9 cellular contexts compared by ENCODE assay signal in genomic region chr2:171529914-171530313, GRCh38. TPM values are rescaled to one million over a fixed set of nuclear protein-coding genes. Genes with fewer than 3 reads are reported as not detected.
DNase-seq lines count a peak whose midpoint lies in the region; ATAC-seq and TF ChIP-seq lines count a peak whose summit lies in the region.
"Had no signal": no experiment of that assay in that cellular context is flagged by ENCODE, and none has a peak within 500 bp of the region (broad histone marks: within the 10 kb centered on the region; RNA-seq: fewer than 3 reads in every experiment).

No MANE protein-coding gene starts in this region.

- H3K36me3 ChIP-seq in Loucy (ENCODE audit: insufficient read depth, low read length) (no peaks in the 10 kb centered on the region), testis (ENCODE audit: low read depth, missing control alignments) (no peaks in the 10 kb centered on the region)

- CTCF ChIA-PET in activated naive CD4-positive, alpha-beta T cell treated with anti-CD3 and anti-CD28 coated beads, Interleukin-2, amount 10 ng/mL, durations not matched to agents 7 days and 5 days (lab: Charles Lee), result interaction anchor here (1.6 kb wide), 1 partner anchor 113 kb away, joined by 3 read pairs; no protein-coding TSS in a partner anchor

- no peak overlapping the region for H3K4me3 ChIP-seq in Loucy (ENCODE audit: low read length, poor library complexity, severe bottlenecking)
- H3K4me3 ChIP-seq in testis, result no peak overlapping the region

- H3K4me1 ChIP-seq in Loucy (ENCODE audit: insufficient read depth, low read length, poor library complexity, severe bottlenecking), result peaks cover 2% of the 10 kb centered on the region
- H3K4me1 ChIP-seq in testis, result peaks cover 5% of the 10 kb centered on the region

- H3K4me2 ChIP-seq in Loucy (ENCODE audit: low read depth, low read length, poor library complexity, severe bottlenecking), result no peak overlapping the region

- intact Hi-C loops in testis (cut with DNase I; ENCODE audit: low total_unique reads), result no loop called here

- H3K9ac ChIP-seq in Loucy (ENCODE audit: low read depth, low read length, poor library complexity, severe bottlenecking), result no peak overlapping the region

- no peak for TF ChIP-seq POLR2A in testis (IDR thresholded peaks at IDR 0.05)

- H3K27ac ChIP-seq in testis, result no peak overlapping the region

- H4K20me1 ChIP-seq in Loucy (ENCODE audit: insufficient read depth, low read length, poor library complexity, severe bottlenecking), result no peaks in the 10 kb centered on the region

- no peaks in the 10 kb centered on the region for H3K36me3 Mint-ChIP-seq in activated naive CD4-positive, alpha-beta T cell treated with anti-CD3 and anti-CD28 coated beads, Interleukin-2, amount 10 ng/mL, durations not matched to agents 7 days and 5 days
- H3K36me3 Mint-ChIP-seq in endothelial cell (ENCODE audit: low read depth, unreplicated experiment), result no peaks in the 10 kb centered on the region

- H3K27me3 ChIP-seq in Loucy (ENCODE audit: insufficient read depth, low read length, poor library complexity, severe bottlenecking) (no peaks in the 10 kb centered on the region), testis (no peaks in the 10 kb centered on the region)

- TF ChIP-seq CTCF in Loucy (conservative IDR thresholded peaks at IDR 0.05; ENCODE audit: low read length) (peak; percentile 75), endothelial cell (IDR thresholded peaks at IDR 0.05; ENCODE audit: unreplicated experiment) (peak; percentile 81), testis (IDR thresholded peaks at IDR 0.05) (peak; percentile 17 to 62 (median 33))

- H3K27ac Mint-ChIP-seq in activated naive CD4-positive, alpha-beta T cell treated with anti-CD3 and anti-CD28 coated beads, Interleukin-2, amount 10 ng/mL, durations not matched to agents 7 days and 5 days, result no peak overlapping the region
- H3K27ac Mint-ChIP-seq in endothelial cell (ENCODE audit: unreplicated experiment), result no peak overlapping the region

- H3K27me3 Mint-ChIP-seq in activated naive CD4-positive, alpha-beta T cell treated with anti-CD3 and anti-CD28 coated beads, Interleukin-2, amount 10 ng/mL, durations not matched to agents 7 days and 5 days, result peaks cover 48% of the 10 kb centered on the region
- no peaks in the 10 kb centered on the region for H3K27me3 Mint-ChIP-seq in endothelial cell (ENCODE audit: unreplicated experiment)

- no peaks in the 10 kb centered on the region for H3F3A ChIP-seq in Loucy (ENCODE audit: low read depth)

- H3K79me2 ChIP-seq in Loucy (ENCODE audit: insufficient read depth, low read length), result peaks cover 28% of the 10 kb centered on the region

- peak; percentile 30 for DNase-seq in activated naive CD4-positive, alpha-beta T cell treated with anti-CD3 and anti-CD28 coated beads, Interleukin-2, amount 10 ng/mL, durations not matched to agents 7 days and 5 days
- DNase-seq in activated naive CD4-positive, alpha-beta T cell treated with anti-CD3 and anti-CD28 coated beads, Interleukin-2, amount 50 U/mL, for 16 hours, result no peak
- DNase-seq in endothelial cell (ENCODE audit: low spot score) (no peak), testis (peak; percentile 18), dedifferentiated amniotic fluid mesenchymal stem cell (ENCODE audit: extremely low spot score) (no peak)
- DNase-seq: activated gamma-delta T cell treated with Interleukin-2 at 50 U/mL for 16 hours had no signal

- H3K4me3 Mint-ChIP-seq in activated naive CD4-positive, alpha-beta T cell treated with anti-CD3 and anti-CD28 coated beads, Interleukin-2, amount 10 ng/mL, durations not matched to agents 7 days and 5 days, result no peak overlapping the region
- no peak overlapping the region for H3K4me3 Mint-ChIP-seq in endothelial cell (ENCODE audit: unreplicated experiment)

- 93 to 95% methylated on average over 1 of the region's 1 CpG for WGBS in testis, 2 donors

- no peaks in the 10 kb centered on the region for H3K9me2 ChIP-seq in Loucy (replicated peaks; ENCODE audit: low read depth, low read length)

- H3K9me3 Mint-ChIP-seq in activated naive CD4-positive, alpha-beta T cell treated with anti-CD3 and anti-CD28 coated beads, Interleukin-2, amount 10 ng/mL, durations not matched to agents 7 days and 5 days, result peaks cover 4% of the 10 kb centered on the region
- no peaks in the 10 kb centered on the region for H3K9me3 Mint-ChIP-seq in endothelial cell (ENCODE audit: unreplicated experiment)

- ATAC-seq in HG02884 (IDR thresholded peaks at IDR 0.05; ENCODE audit: unreplicated experiment), result no peak
- ATAC-seq in GM19397 (IDR thresholded peaks at IDR 0.05; ENCODE audit: unreplicated experiment), result no peak

- H3K9me3 ChIP-seq in Loucy (ENCODE audit: insufficient read depth, low read depth, low read length) (no peaks in the 10 kb centered on the region; the same call in 1 of the 2 replicates), testis (no peaks in the 10 kb centered on the region)

- no peak overlapping the region for H2AFZ ChIP-seq in Loucy (ENCODE audit: low read length)

- H3K4me1 Mint-ChIP-seq in activated naive CD4-positive, alpha-beta T cell treated with anti-CD3 and anti-CD28 coated beads, Interleukin-2, amount 10 ng/mL, durations not matched to agents 7 days and 5 days, result no peaks in the 10 kb centered on the region
- H3K4me1 Mint-ChIP-seq in endothelial cell (ENCODE audit: unreplicated experiment), result no peaks in the 10 kb centered on the region

RNA-seq across cellular contexts. Expression of gene CYBRD1, which starts 7.6 kb away (rescaled TPM):
- 10.1 TPM for total RNA-seq in endothelial cell (ENCODE audit: unreplicated experiment)
- 10 to 100 TPM; 53.1 to 53.5 TPM for total RNA-seq in testis
- polyA plus RNA-seq in testis (ENCODE audit: insufficient read depth, low read depth, low replicate concordance), result 60.1 TPM

Comparison
In these comparisons a context has a peak if more than half of its experiments do, and no peak if none do; other contexts are left out.
1. DNase-seq: peak in activated naive CD4-positive, alpha-beta T cell treated with anti-CD3 and anti-CD28 coated beads, Interleukin-2, amount 10 ng/mL, durations not matched to agents 7 days and 5 days (single experiment) and testis (single experiment); none in activated naive CD4-positive, alpha-beta T cell treated with anti-CD3 and anti-CD28 coated beads, Interleukin-2, amount 50 U/mL, for 16 hours (single experiment), endothelial cell (single experiment) and dedifferentiated amniotic fluid mesenchymal stem cell (single experiment).
2. Peak in every context shown above with its lines, with median percentiles within 50 percentile points of each other: CTCF ChIP-seq.